In the genomic region with DNA sequence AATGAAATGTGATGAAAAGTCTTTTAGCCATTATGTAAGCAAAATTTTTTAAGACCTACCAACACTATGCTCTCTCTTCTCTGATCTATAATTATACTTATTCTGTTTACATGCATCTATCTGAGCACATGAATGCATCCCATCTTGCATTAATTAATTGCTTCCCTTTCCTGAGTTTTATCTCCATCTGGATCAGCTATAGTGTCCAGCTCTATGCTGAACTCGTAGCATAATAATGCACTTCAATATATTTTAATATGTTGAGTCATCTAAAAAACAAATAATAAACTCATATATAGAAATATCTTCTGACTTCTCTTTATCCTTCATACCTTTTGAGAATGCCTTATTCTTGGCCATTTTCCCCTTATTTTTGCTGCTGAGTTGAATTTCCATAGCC, we compare ENCODE assay signal across 22 cellular contexts.
"Had no signal": no experiment of that assay in that cellular context is flagged by ENCODE, and none has a peak within 500 bp of the region (broad histone marks: within the 10 kb centered on the region; RNA-seq: fewer than 3 reads in every experiment).

No MANE protein-coding gene starts in this region.

- H3K27ac ChIP-seq: VCaP had no signal

- H3K4me1 Mint-ChIP-seq: activated CD4-positive, alpha-beta T cell treated with anti-CD3 and anti-CD28 coated beads, Interleukin-2, amount 10 ng/mL, durations not matched to agents 7 days and 5 days; activated T-helper 17 cell treated with anti-CD3 and anti-CD28 coated beads, Interleukin-2, amount 50 U/mL, for 72 hours had no signal

- H3K27ac Mint-ChIP-seq: activated CD4-positive, alpha-beta memory T cell treated with anti-CD3 and anti-CD28 coated beads for 36 hours; activated CD4-positive, alpha-beta T cell treated with anti-CD3 and anti-CD28 coated beads, Interleukin-2, amount 10 ng/mL, durations not matched to agents 7 days and 5 days; activated naive CD4-positive, alpha-beta T cell treated with anti-CD3 and anti-CD28 coated beads for 36 hours; activated naive CD8-positive, alpha-beta T cell; activated T-helper 17 cell treated with anti-CD3 and anti-CD28 coated beads, Interleukin-2, amount 50 U/mL, for 72 hours had no signal

- H3K36me3 Mint-ChIP-seq: activated CD4-positive, alpha-beta memory T cell treated with anti-CD3 and anti-CD28 coated beads for 36 hours; activated naive CD8-positive, alpha-beta T cell had no signal

- H3K4me3 Mint-ChIP-seq: activated CD4-positive, alpha-beta memory T cell treated with anti-CD3 and anti-CD28 coated beads for 36 hours; activated CD4-positive, alpha-beta T cell treated with anti-CD3 and anti-CD28 coated beads, Interleukin-2, amount 10 ng/mL, durations not matched to agents 7 days and 5 days; activated naive CD4-positive, alpha-beta T cell treated with anti-CD3 and anti-CD28 coated beads for 36 hours; activated naive CD8-positive, alpha-beta T cell; activated T-helper 17 cell treated with anti-CD3 and anti-CD28 coated beads, Interleukin-2, amount 50 U/mL, for 72 hours had no signal

- ATAC-seq: activated T-helper 17 cell treated with anti-CD3 and anti-CD28 coated beads, Interleukin-2, amount 50 U/mL, for 72 hours had no signal

- H3K27me3 Mint-ChIP-seq: activated CD4-positive, alpha-beta memory T cell treated with anti-CD3 and anti-CD28 coated beads for 36 hours; activated CD4-positive, alpha-beta T cell treated with anti-CD3 and anti-CD28 coated beads, Interleukin-2, amount 10 ng/mL, durations not matched to agents 7 days and 5 days; activated T-helper 17 cell treated with anti-CD3 and anti-CD28 coated beads, Interleukin-2, amount 50 U/mL, for 72 hours had no signal

- H3K9me3 Mint-ChIP-seq: activated CD4-positive, alpha-beta memory T cell treated with anti-CD3 and anti-CD28 coated beads for 36 hours; activated CD4-positive, alpha-beta T cell treated with anti-CD3 and anti-CD28 coated beads, Interleukin-2, amount 10 ng/mL, durations not matched to agents 7 days and 5 days; activated naive CD4-positive, alpha-beta T cell treated with anti-CD3 and anti-CD28 coated beads for 36 hours; activated T-helper 17 cell treated with anti-CD3 and anti-CD28 coated beads, Interleukin-2, amount 50 U/mL, for 72 hours had no signal

- DNase-seq: activated CD4-positive, alpha-beta memory T cell treated with anti-CD3 and anti-CD28 coated beads for 36 hours; activated CD4-positive, alpha-beta T cell treated with anti-CD3 and anti-CD28 coated beads, Interleukin-2, amount 10 ng/mL, durations not matched to agents 7 days and 5 days; activated CD4-positive, CD25-positive, alpha-beta regulatory T cell; activated CD8-positive, alpha-beta memory T cell treated with anti-CD3 and anti-CD28 coated beads for 24 hours; activated gamma-delta T cell; activated naive CD4-positive, alpha-beta T cell treated with anti-CD3 and anti-CD28 coated beads for 36 hours; activated T-cell treated with anti-CD3 and anti-CD28 coated beads for 4 hours; activated T-cell treated with anti-CD3 and anti-CD28 coated beads, Interleukin-2, amount 50 U/mL, for 48 hours; amygdala; Kasumi-1; KBM-7; NCI-H1048; NCI-H146; NCI-H2029 treated with DMSO at 0.1 percent for 48 hours; NCI-H526; NCI-H774; NK-92 treated with Interleukin-12 subunit alpha and Interleukin-12 subunit beta, amount 100 ng/mL, for 24 hours; SHP77 treated with DMSO at 0.1 percent for 48 hours; T-helper 1 cell had no signal
